ENCODE assay signal across 10 cellular contexts in genomic region chr1:192459467-192459866, GRCh38.
"Had no signal": no experiment of that assay in that cellular context is flagged by ENCODE, and none has a peak within 500 bp of the region (broad histone marks: within the 10 kb centered on the region; RNA-seq: fewer than 3 reads in every experiment).

No MANE protein-coding gene starts in this region.

- H3K4me3 ChIP-seq: GM23248, HAP-1, K562 had no signal

- H3K36me3 ChIP-seq: HAP-1 had no signal

- H3K9ac ChIP-seq: GM23248 had no signal

- H3K27ac ChIP-seq: GM23248 had no signal

- H2AFZ ChIP-seq: GM23248 had no signal

- H3K4me1 ChIP-seq: HAP-1 had no signal

- DNase-seq: GM23248, GOT3, H7, HFFc6, IMR-90, KG1 had no signal

- H3K9me3 ChIP-seq: HAP-1 had no signal

- ATAC-seq: HCT116, K562 had no signal

- FAIRE-seq: HTR-8/SVneo, K562 had no signal
